In genomic region chr5:174419523-174420132, GRCh38 we compare ENCODE assay signal across 8 cellular contexts.
DNase-seq lines count a peak whose midpoint lies in the region; ATAC-seq and TF ChIP-seq lines count a peak whose summit lies in the region.

No MANE protein-coding gene starts in this region.

- in situ Hi-C loops in Caki2 (cut with HindIII; ENCODE audit: low pct_unique_long_range_greater_than_20kb, low sequenced_read_pairs) = loop anchor here (10.0 kb wide), 1 partner anchor 95 kb away; no protein-coding TSS in a partner anchor

- peaks cover 5% of the 10 kb centered on the region for H3K4me1 ChIP-seq in testis

- ATAC-seq in GM21529 (IDR thresholded peaks at IDR 0.05; ENCODE audit: unreplicated experiment) = peak; percentile 84

- H3K4me3 ChIP-seq in testis = peak overlapping the region; percentile 15 to 22

- H3K27me3 ChIP-seq in testis = no peaks in the 10 kb centered on the region

- TF ChIP-seq POLR2A in testis (IDR thresholded peaks at IDR 0.05) = no peak

- TF ChIP-seq CTCF in testis (IDR thresholded peaks at IDR 0.05) = peak; percentile 80 to 85 (median 85)

- intact Hi-C loops in testis (cut with DNase I; ENCODE audit: low total_unique reads) = loop anchor here (10.0 kb wide), 1 partner anchor 375 kb away; no protein-coding TSS in a partner anchor

- WGBS in testis, 2 donors = 8 to 10% methylated on average over 18 of the region's 18 CpGs

- H3K9me3 ChIP-seq in testis = no peaks in the 10 kb centered on the region

- no peaks in the 10 kb centered on the region for H3K36me3 ChIP-seq in testis (ENCODE audit: low read depth, missing control alignments)

- peak; percentile 92 for DNase-seq in Caki2 (ENCODE audit: low read depth)
- peak; percentile 74 for DNase-seq in LHCN-M2 (ENCODE audit: low read depth)
- DNase-seq in SK-N-DZ (ENCODE audit: low spot score) = peak; percentile 89
- DNase-seq in activated naive CD4-positive, alpha-beta T cell treated with Interleukin-2 at 50 U/mL for 16 hours = peak; percentile 80
- peak; percentile 56 for DNase-seq in germinal center (ENCODE audit: low spot score)
- peak; percentile 89 for DNase-seq in occipital lobe (lab: John Stamatoyannopoulos, UW)
- DNase-seq in testis = peak; percentile 98

- H3K27ac ChIP-seq in testis = no peak overlapping the region
